ENCODE assay signal across 10 cellular contexts in the genomic region with DNA sequence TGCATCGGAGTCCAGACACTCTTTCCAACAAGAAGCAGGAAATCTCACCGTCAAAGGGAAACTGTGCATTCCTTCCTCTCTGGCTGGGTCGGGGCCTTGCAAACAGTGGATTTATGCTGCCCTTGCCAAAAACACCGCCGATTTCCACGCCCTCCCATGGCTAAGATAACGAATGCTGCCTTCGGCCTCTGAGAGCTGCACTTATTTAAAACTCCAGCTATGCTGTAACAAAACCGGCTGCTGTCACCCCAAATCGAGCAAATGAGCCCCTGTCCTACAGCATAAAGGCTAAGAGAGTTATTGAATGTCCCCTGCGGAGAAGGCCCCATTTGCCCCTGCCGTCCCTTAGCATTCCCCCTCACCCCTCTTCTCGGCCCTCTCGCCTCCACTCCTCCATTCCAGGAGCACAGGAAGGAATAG.
DNase-seq lines count a peak whose midpoint lies in the region; ATAC-seq and TF ChIP-seq lines count a peak whose summit lies in the region.
"Had no signal": no experiment of that assay in that cellular context is flagged by ENCODE, and none has a peak within 500 bp of the region (broad histone marks: within the 10 kb centered on the region; RNA-seq: fewer than 3 reads in every experiment).

No MANE protein-coding gene starts in this region.

- H3K9me3 ChIP-seq in adipocyte (ENCODE audit: control insufficient read depth, low read length) (no peaks in the 10 kb centered on the region), left ventricle myocardium inferior (replicated peaks) (no peaks in the 10 kb centered on the region), ovary (no peaks in the 10 kb centered on the region)

- peak overlapping the region; percentile 23 for H3K4me3 ChIP-seq in AG10803 (ENCODE audit: low read length)
- H3K4me3 ChIP-seq in adipocyte (ENCODE audit: low read length): peak overlapping the region; percentile 15
- peak overlapping the region; percentile 39 for H3K4me3 ChIP-seq in left ventricle myocardium inferior
- H3K4me3 ChIP-seq in ovary: no peak overlapping the region

- H3K9ac ChIP-seq in adipocyte (ENCODE audit: low read length): peak overlapping the region; percentile 21

- no peak for ATAC-seq in HG02759 (IDR thresholded peaks at IDR 0.05; ENCODE audit: unreplicated experiment)
- ATAC-seq in GM21786 (IDR thresholded peaks at IDR 0.05; ENCODE audit: unreplicated experiment): no peak

- peaks cover 19% of the 10 kb centered on the region for H3K4me1 ChIP-seq in adipocyte (ENCODE audit: control insufficient read depth, insufficient read depth, low read length)
- peaks cover 29% of the 10 kb centered on the region for H3K4me1 ChIP-seq in left ventricle myocardium inferior
- peaks cover 7% of the 10 kb centered on the region for H3K4me1 ChIP-seq in ovary (ENCODE audit: insufficient read depth)

- H3K36me3 ChIP-seq in adipocyte (ENCODE audit: control insufficient read depth, insufficient read depth, low read length, severe bottlenecking) (no peaks in the 10 kb centered on the region), left ventricle myocardium inferior (no peaks in the 10 kb centered on the region), ovary (no peaks in the 10 kb centered on the region)

- no peak for TF ChIP-seq POLR2A in ovary (IDR thresholded peaks at IDR 0.05)

- TF ChIP-seq CTCF in AG10803 (conservative IDR thresholded peaks at IDR 0.05; ENCODE audit: low read length): no peak
- peak; percentile 10 for TF ChIP-seq CTCF in left ventricle myocardium inferior (IDR thresholded peaks at IDR 0.05; ENCODE audit: borderline replicate concordance)
- no peak for TF ChIP-seq CTCF in ovary (IDR thresholded peaks at IDR 0.05)

- peak; percentile 22 for DNase-seq in AG10803 (ENCODE audit: low read depth)
- no peak for DNase-seq in adipocyte (ENCODE audit: low read depth)
- peak; percentile 29 for DNase-seq in left ventricle myocardium inferior
- peak; percentile 19 to 55 (median 38) for DNase-seq in ovary
- no peak for DNase-seq in cortex of kidney (lab: John Stamatoyannopoulos, UW)
- DNase-seq in activated gamma-delta T cell (lab: John Stamatoyannopoulos, UW): no peak
- DNase-seq: stimulated activated CD8-positive, alpha-beta memory T cell treated with anti-CD3 and anti-CD28 coated beads, Interleukin-4, amount 100 ng/mL, for 48 hours; SW 1271 had no signal

- intact Hi-C loops in left ventricle myocardium inferior (cut with micrococcal nuclease) (no loop called here), ovary (cut with DNase I) (no loop called here)

- TF ChIP-seq EP300 in ovary (IDR thresholded peaks at IDR 0.05): no peak

- 3 to 4% (median 4%) methylated on average over 14 of the region's 14 CpGs for WGBS in ovary, 3 donors

- H3K27ac ChIP-seq in left ventricle myocardium inferior (replicated peaks) (peak overlapping the region; percentile 41), ovary (no peak overlapping the region)

- no peaks in the 10 kb centered on the region for H3K27me3 ChIP-seq in adipocyte (replicated peaks; ENCODE audit: control insufficient read depth, insufficient read depth, low read length)
- no peaks in the 10 kb centered on the region for H3K27me3 ChIP-seq in left ventricle myocardium inferior (ENCODE audit: low read depth)
- no peaks in the 10 kb centered on the region for H3K27me3 ChIP-seq in ovary

Comparison
In these comparisons a context has a peak if more than half of its experiments do, and no peak if none do; other contexts are left out.
1. DNase-seq: peak in AG10803 (single experiment), left ventricle myocardium inferior (single experiment) and ovary (5 of 5); none in adipocyte (single experiment), cortex of kidney (single experiment) and activated gamma-delta T cell (single experiment).